ENCODE assay signal across 1 cellular context in the genomic region with DNA sequence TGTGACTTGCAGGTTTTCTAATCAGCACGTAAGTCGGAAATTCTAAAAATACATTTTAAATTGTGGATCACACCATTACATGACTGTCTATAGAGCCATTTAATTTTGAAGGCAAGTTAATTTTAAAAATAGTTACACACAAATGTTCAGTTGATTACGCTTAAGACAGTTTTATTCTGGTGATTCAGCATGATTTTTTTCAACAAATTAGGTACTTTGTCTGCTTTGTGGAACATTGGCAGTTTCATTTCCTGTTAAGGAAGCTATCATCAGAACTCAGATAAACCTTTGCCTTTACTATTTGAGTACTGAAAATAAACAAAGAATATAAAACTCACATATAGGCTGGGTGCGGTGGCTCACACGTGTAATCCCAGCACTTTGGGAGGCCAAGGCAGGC.
TF ChIP-seq lines count a peak whose summit lies in the region.

No MANE protein-coding gene starts in this region.

TF ChIP-seq in A549, 52 proteins besides CTCF, POLR2A, EP300 and RAD21 (continued from another document):
- TF ChIP-seq, protein P1, sequence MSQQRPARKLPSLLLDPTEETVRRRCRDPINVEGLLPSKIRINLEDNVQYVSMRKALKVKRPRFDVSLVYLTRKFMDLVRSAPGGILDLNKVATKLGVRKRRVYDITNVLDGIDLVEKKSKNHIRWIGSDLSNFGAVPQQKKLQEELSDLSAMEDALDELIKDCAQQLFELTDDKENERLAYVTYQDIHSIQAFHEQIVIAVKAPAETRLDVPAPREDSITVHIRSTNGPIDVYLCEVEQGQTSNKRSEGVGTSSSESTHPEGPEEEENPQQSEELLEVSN (IDR thresholded peaks at IDR 0.05; ENCODE audit: borderline replicate concordance, low read depth), result no peak
- TF ChIP-seq NFE2L2 (conservative IDR thresholded peaks at IDR 0.05; ENCODE audit: low read length) (no peak), HOXB5 (CRISPR knock-in tag; IDR thresholded peaks at IDR 0.05) (no peak), KDM1A (IDR thresholded peaks at IDR 0.05; ENCODE audit: low read depth) (no peak), BHLHE40 (IDR thresholded peaks at IDR 0.05; ENCODE audit: low read depth, low read length) (no peak), MYC (IDR thresholded peaks at IDR 0.05; ENCODE audit: borderline replicate concordance, low read length) (no peak), TP53 (CRISPR knock-in tag; IDR thresholded peaks at IDR 0.05) (no peak), FOXS1 (CRISPR knock-in tag; IDR thresholded peaks at IDR 0.05) (no peak), NPAS2 (CRISPR knock-in tag; IDR thresholded peaks at IDR 0.05; ENCODE audit: borderline replicate concordance) (no peak), RARB (CRISPR knock-in tag; IDR thresholded peaks at IDR 0.05) (no peak), HDAC2 (IDR thresholded peaks at IDR 0.05) (no peak)
- TF ChIP-seq, protein P2, sequence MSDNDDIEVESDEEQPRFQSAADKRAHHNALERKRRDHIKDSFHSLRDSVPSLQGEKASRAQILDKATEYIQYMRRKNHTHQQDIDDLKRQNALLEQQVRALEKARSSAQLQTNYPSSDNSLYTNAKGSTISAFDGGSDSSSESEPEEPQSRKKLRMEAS (IDR thresholded peaks at IDR 0.05), result no peak
